In genomic region chr2:205681836-205682238, GRCh38 we compare ENCODE assay signal across 8 cellular contexts. TPM values are rescaled to one million over a fixed set of nuclear protein-coding genes. Genes with fewer than 3 reads are reported as not detected.
A peak's percentile ranks its signal among the peaks of the same experiment; 100 is the strongest.
DNase-seq lines count a peak whose midpoint lies in the region; ATAC-seq, FAIRE-seq and TF ChIP-seq lines count a peak whose summit lies in the region.

No MANE protein-coding gene starts in this region.

- H3K9ac ChIP-seq in fibroblast of lung (ENCODE audit: insufficient read depth, low read length) = peak overlapping the region; percentile 67

- peak overlapping the region; percentile 86 for H2AFZ ChIP-seq in fibroblast of lung (ENCODE audit: low read length)

- peaks cover 3% of the 10 kb centered on the region for H3K4me1 ChIP-seq in HAP-1
- H3K4me1 ChIP-seq in SJCRH30 = peaks cover 16% of the 10 kb centered on the region
- peaks cover 2% of the 10 kb centered on the region for H3K4me1 ChIP-seq in fibroblast of lung (ENCODE audit: control insufficient read depth, extremely low read depth, insufficient read depth, low read length)
- H3K4me1 ChIP-seq in pancreas = peaks cover 0 to 8% (median 6%) of the 10 kb centered on the region in 3 donors

- H3K4me3 ChIP-seq in HAP-1 (peak overlapping the region; percentile 49), SJCRH30 (peak overlapping the region; percentile 65), fibroblast of lung (replicated peaks in 1 of 4; ENCODE audit: control extremely low read depth in 1 of 4, insufficient read depth in 1 of 4, low read depth in 3 of 4, low read length in 4 of 4) (peak overlapping the region; percentile 55 to 77 (median 72)), pancreas (peak overlapping the region; percentile 16 to 61 (median 31))

- DNase-seq in NCI-H1092 treated with DMSO at 0.1 percent for 48 hours (lab: John Stamatoyannopoulos, UW) (peak; percentile 16), NCI-H1092 (lab: John Stamatoyannopoulos, UW) (no peak), HAP-1 (ENCODE audit: low spot score in 2 of 2) (peak in 1 of 2 experiments; percentile 47), SJCRH30 (peak in 1 of 2 experiments; percentile 45), fibroblast of lung (ENCODE audit: low read depth in 2 of 2) (peak in 1 of 2 donors; percentile 25), pancreas (peak in 1 of 6 donors; percentile 57), occipital lobe (lab: John Stamatoyannopoulos, UW) (no peak), KG1 (lab: John Stamatoyannopoulos, UW) (no peak)

- H3K9me3 ChIP-seq in HAP-1 (no peaks in the 10 kb centered on the region), SJCRH30 (replicated peaks) (no peaks in the 10 kb centered on the region), fibroblast of lung (ENCODE audit: control insufficient read depth, insufficient read depth, low read depth, low read length) (no peaks in the 10 kb centered on the region), pancreas (no peaks in the 10 kb centered on the region)

- in situ Hi-C loops in HAP-1 (cut with MboI; ENCODE audit: low sequenced_read_pairs) = loop anchor here (25.0 kb wide), 2 partner anchors 820 to 1370 kb away; no protein-coding TSS in a partner anchor

- H3K27ac ChIP-seq in SJCRH30 = peak overlapping the region; percentile 45; the same call in 1 of the 2 replicates
- H3K27ac ChIP-seq in fibroblast of lung (ENCODE audit: insufficient read depth, low read length) = peak overlapping the region; percentile 49
- H3K27ac ChIP-seq in pancreas = peak overlapping the region in 2 of 4 donors; percentile 57 to 66

- H3K36me3 ChIP-seq in HAP-1 (replicated peaks) (no peaks in the 10 kb centered on the region), SJCRH30 (no peaks in the 10 kb centered on the region), fibroblast of lung (ENCODE audit: control insufficient read depth, insufficient read depth, low read length) (no peaks in the 10 kb centered on the region), pancreas (no peaks in the 10 kb centered on the region)

- TF ChIP-seq CTCF in fibroblast of lung (conservative IDR thresholded peaks at IDR 0.05 in 1 of 2, IDR thresholded peaks at IDR 0.05 in 1 of 2; ENCODE audit: low read depth in 1 of 2, low read length in 2 of 2) (no peak), pancreas (IDR thresholded peaks at IDR 0.05) (no peak)

- no peaks in the 10 kb centered on the region for H4K20me1 ChIP-seq in fibroblast of lung (ENCODE audit: control insufficient read depth, extremely low read depth, insufficient read depth, low read length)

- no peak for ATAC-seq in pancreas

- 3% methylated on average over 42 of the region's 42 CpGs for WGBS in pancreas, 2 donors

- intact Hi-C loops in pancreas (cut with DNase I) = no loop called here

- H3K27me3 ChIP-seq in HAP-1 (ENCODE audit: low read depth) (0 out of 2 replicates have a peak, but pooled peaks cover 2% of the 10 kb centered on the region), SJCRH30 (no peaks in the 10 kb centered on the region), fibroblast of lung (ENCODE audit: control insufficient read depth, insufficient read depth, low read length) (no peaks in the 10 kb centered on the region), pancreas (peaks cover 0 to 5% (median 0%) of the 10 kb centered on the region in 4 donors)

- H3K79me2 ChIP-seq in fibroblast of lung (ENCODE audit: control insufficient read depth, insufficient read depth, low read length) = peaks cover 3% of the 10 kb centered on the region

- peak overlapping the region; percentile 91 for H3K4me2 ChIP-seq in fibroblast of lung (ENCODE audit: extremely low read depth, insufficient read depth, low read length)

- no peak for FAIRE-seq in pancreas (lab: Jason Lieb, UNC)

RNA-seq across cellular contexts. Expression of gene NRP2, which starts 0.5 kb away (rescaled TPM):
- 57.5 and 76.4 TPM in 2 replicates for total RNA-seq in SJCRH30 (2014; rRNA removed; shearing (Covaris generic))
- total RNA-seq in fibroblast of lung (22.9 and 28.7 TPM in 2 replicates), pancreas (10 to 100 TPM in 1 of 6 donors, 1 to 10 TPM in 5; 1.3 to 11.0 (median 2.9) TPM), occipital lobe (22.1 TPM)
- polyA plus RNA-seq in fibroblast of lung (16.6 and 23.9 TPM in 2 replicates), pancreas (1 to 10 TPM in 1 of 2 donors, under 1 TPM in 1; 0.65 to 1.1 TPM)
- 12.5 and 15.7 TPM in 2 replicates for polyA plus RNA-seq in fibroblast of lung (2012)
- polyA minus RNA-seq in fibroblast of lung (ENCODE audit: low replicate concordance) = 77.2 and 77.3 TPM in 2 replicates
